Comparison of ENCODE assay signal across 26 cellular contexts in genomic region chr22:48358886-48359612, GRCh38.
"Had no signal": no experiment of that assay in that cellular context is flagged by ENCODE, and none has a peak within 500 bp of the region (broad histone marks: within the 10 kb centered on the region; RNA-seq: fewer than 3 reads in every experiment).

No MANE protein-coding gene starts in this region.

- H3K36me3 ChIP-seq: esophagus muscularis mucosa, heart right ventricle, left lung, pancreas, stomach, thyroid gland, upper lobe of left lung had no signal

- ATAC-seq: activated T-cell treated with anti-CD3 and anti-CD28 coated beads, Interleukin-2, amount 50 U/mL, for 4 hours; foreskin keratinocyte; heart right ventricle; left lung; pancreas; psoas muscle; stimulated activated naive B cell treated with anti-CD40 and anti-IgM and Interleukin-4, amounts not matched to agents 10 μg/mL and 1 μg/mL and 100 μg/mL, for 72 hours had no signal

- DNase-seq: activated CD4-positive, alpha-beta memory T cell treated with anti-CD3 and anti-CD28 coated beads for 36 hours; activated CD4-positive, alpha-beta T cell treated with anti-CD3 and anti-CD28 coated beads, Interleukin-2, amount 10 ng/mL, durations not matched to agents 24 days and 14 days; activated CD4-positive, CD25-positive, alpha-beta regulatory T cell treated with anti-CD3 and anti-CD28 coated beads, Interleukin-2, amount 50 U/mL, for 72 hours; activated naive CD4-positive, alpha-beta T cell treated with Interleukin-2 at 50 U/mL for 16 hours; activated T-cell treated with anti-CD3 and anti-CD28 coated beads, Interleukin-2, amount 50 U/mL, for 4 hours; anterior cingulate cortex; dermis blood vessel endothelial cell; effector CD4-positive, alpha-beta T cell; foreskin keratinocyte; heart right ventricle; left lung; mesendoderm; naive B cell; nephron progenitor cell; pancreas; stimulated activated CD4-positive, alpha-beta T cell treated with anti-CD3 and anti-CD28 coated beads, Interleukin-15, amount 100 ng/mL, for 24 hours; stimulated activated CD4-positive, alpha-beta T cell treated with anti-CD3 and anti-CD28 coated beads, Interleukin-2, amount 100 ng/mL, for 24 hours; stimulated activated naive B cell treated with anti-CD40 and anti-IgM and Interleukin-4, amounts not matched to agents 10 μg/mL and 1 μg/mL and 100 μg/mL, for 72 hours; stomach; thyroid gland; upper lobe of left lung had no signal

- H3K27me3 ChIP-seq: foreskin keratinocyte, thyroid gland, upper lobe of left lung had no signal

- H3K27ac ChIP-seq: esophagus muscularis mucosa, foreskin keratinocyte, heart right ventricle, left lung, pancreas, psoas muscle, stomach, thyroid gland, upper lobe of left lung, VCaP had no signal

- H3K9me3 ChIP-seq: esophagus muscularis mucosa, heart right ventricle, left lung, pancreas, psoas muscle, stomach, thyroid gland, upper lobe of left lung had no signal

- H3K4me3 ChIP-seq: esophagus muscularis mucosa, heart right ventricle, left lung, lung, pancreas, psoas muscle, smooth muscle cell, stomach, thyroid gland, upper lobe of left lung had no signal
